ENCODE assay signal across 25 cellular contexts in the genomic region with DNA sequence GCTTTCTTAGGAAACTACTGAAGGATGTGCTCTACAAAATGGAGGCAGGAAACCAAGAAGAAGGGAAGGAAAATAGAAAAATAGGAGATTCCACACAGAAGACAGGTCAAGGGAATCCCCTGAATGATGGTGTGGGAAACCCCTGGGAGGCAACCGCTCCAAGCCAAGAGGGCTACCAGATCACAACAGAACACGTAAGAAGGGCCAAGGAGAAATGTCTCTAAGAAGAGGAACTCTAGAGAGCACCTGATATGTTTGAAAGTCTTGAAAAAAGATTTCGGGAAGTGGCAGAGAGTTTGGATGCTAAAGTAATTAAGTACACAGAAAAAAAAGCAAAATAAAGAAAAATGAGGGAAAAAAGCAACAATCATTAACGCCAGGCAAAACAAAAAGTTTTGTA. TPM values are rescaled to one million over a fixed set of nuclear protein-coding genes. Genes with fewer than 3 reads are reported as not detected.
DNase-seq lines count a peak whose midpoint lies in the region; ATAC-seq and TF ChIP-seq lines count a peak whose summit lies in the region.
"Had no signal": no experiment of that assay in that cellular context is flagged by ENCODE, and none has a peak within 500 bp of the region (broad histone marks: within the 10 kb centered on the region; RNA-seq: fewer than 3 reads in every experiment).

No MANE protein-coding gene starts in this region.

- H3K27me3 Mint-ChIP-seq in mesothelial cell of epicardium (ENCODE audit: low read depth) = no peaks in the 10 kb centered on the region
- no peaks in the 10 kb centered on the region for H3K27me3 Mint-ChIP-seq in stimulated activated naive B cell treated with anti-CD40 and anti-IgM and Interleukin-4, amounts not matched to agents 10 μg/mL and 1 μg/mL and 100 μg/mL, for 72 hours

- H3K9me3 ChIP-seq in HEK293 (ENCODE audit: control insufficient read depth, insufficient read depth, low read depth, low read length) (no peaks in the 10 kb centered on the region), ascending aorta (no peaks in the 10 kb centered on the region), colonic mucosa (no peaks in the 10 kb centered on the region), uterus (no peaks in the 10 kb centered on the region)
- H3K9me3 ChIP-seq: prostate gland, SK-N-SH, thyroid gland had no signal

- H3K36me3 Mint-ChIP-seq in mesothelial cell of epicardium = peaks cover 18% of the 10 kb centered on the region
- H3K36me3 Mint-ChIP-seq in stimulated activated naive B cell treated with anti-CD40 and anti-IgM and Interleukin-4, amounts not matched to agents 10 μg/mL and 1 μg/mL and 100 μg/mL, for 72 hours = peaks cover 0 to 3% of the 10 kb centered on the region in 2 donors
- H3K36me3 Mint-ChIP-seq: activated naive CD8-positive, alpha-beta T cell treated with anti-CD3 and anti-CD28 coated beads, Interleukin-2, amount 10 ng/mL, durations not matched to agents 7 days and 5 days had no signal

- no peak for TF ChIP-seq CTCF in HEK293 (tag by site-specific recombination; IDR thresholded peaks at IDR 0.05)
- no peak for TF ChIP-seq CTCF in ascending aorta (IDR thresholded peaks at IDR 0.05)
- TF ChIP-seq CTCF in mesothelial cell of epicardium (IDR thresholded peaks at IDR 0.05; ENCODE audit: unreplicated experiment) = no peak
- TF ChIP-seq CTCF in colonic mucosa (IDR thresholded peaks at IDR 0.05) = no peak
- TF ChIP-seq CTCF in uterus (IDR thresholded peaks at IDR 0.05) = no peak

- H3K4me3 ChIP-seq in HEK293 (ENCODE audit: low read depth, low read length) (no peak overlapping the region), ascending aorta (no peak overlapping the region), colonic mucosa (no peak overlapping the region), uterus (no peak overlapping the region)
- H3K4me3 ChIP-seq: prostate gland, skin epidermis, thyroid gland had no signal

- H3K4me3 Mint-ChIP-seq in mesothelial cell of epicardium = no peak overlapping the region
- H3K4me3 Mint-ChIP-seq in stimulated activated naive B cell treated with anti-CD40 and anti-IgM and Interleukin-4, amounts not matched to agents 10 μg/mL and 1 μg/mL and 100 μg/mL, for 72 hours = peak overlapping the region in 1 of 2 donors; percentile 2
- H3K4me3 Mint-ChIP-seq: activated naive CD8-positive, alpha-beta T cell treated with anti-CD3 and anti-CD28 coated beads, Interleukin-2, amount 10 ng/mL, durations not matched to agents 7 days and 5 days; neural crest cell had no signal

- intact Hi-C loops in ascending aorta (cut with DNase I) = loop anchor here (10.0 kb wide), 1 partner anchor 276 kb away; the partner anchor contains the start of gene NUP153
- intact Hi-C loops in colonic mucosa (cut with DNase I) = loop anchor here (10.0 kb wide), 1 partner anchor 116 kb away; no protein-coding TSS in a partner anchor
- intact Hi-C loops in uterus (cut with DNase I; ENCODE audit: low total_unique reads) = no loop called here

- no peak overlapping the region for H3K9ac ChIP-seq in colonic mucosa (ENCODE audit: low read depth in 2 of 2, low read length in 2 of 2)
- H3K9ac ChIP-seq: SK-N-SH had no signal

- no peaks in the 10 kb centered on the region for H3K27me3 ChIP-seq in ascending aorta
- no peaks in the 10 kb centered on the region for H3K27me3 ChIP-seq in colonic mucosa
- H3K27me3 ChIP-seq in uterus = no peaks in the 10 kb centered on the region
- H3K27me3 ChIP-seq: thyroid gland had no signal

- H3K9me3 Mint-ChIP-seq in mesothelial cell of epicardium = no peaks in the 10 kb centered on the region
- no peaks in the 10 kb centered on the region for H3K9me3 Mint-ChIP-seq in stimulated activated naive B cell treated with anti-CD40 and anti-IgM and Interleukin-4, amounts not matched to agents 10 μg/mL and 1 μg/mL and 100 μg/mL, for 72 hours
- H3K9me3 Mint-ChIP-seq: activated naive CD8-positive, alpha-beta T cell treated with anti-CD3 and anti-CD28 coated beads, Interleukin-2, amount 10 ng/mL, durations not matched to agents 7 days and 5 days; neural crest cell had no signal

- H3K36me3 ChIP-seq in HEK293 (ENCODE audit: control insufficient read depth in 2 of 2, insufficient read depth in 1 of 2, low read length in 2 of 2) (peaks cover 6 to 7% of the 10 kb centered on the region in 2 experiments; a peak in 2 of 3 replicates), ascending aorta (no peaks in the 10 kb centered on the region), colonic mucosa (no peaks in the 10 kb centered on the region), uterus (no peaks in the 10 kb centered on the region)
- H3K36me3 ChIP-seq: prostate gland, thyroid gland had no signal

- peaks cover 20% of the 10 kb centered on the region for H3K4me1 Mint-ChIP-seq in mesothelial cell of epicardium
- H3K4me1 Mint-ChIP-seq in stimulated activated naive B cell treated with anti-CD40 and anti-IgM and Interleukin-4, amounts not matched to agents 10 μg/mL and 1 μg/mL and 100 μg/mL, for 72 hours = peaks cover 17 to 31% of the 10 kb centered on the region in 2 donors
- H3K4me1 Mint-ChIP-seq: activated naive CD8-positive, alpha-beta T cell treated with anti-CD3 and anti-CD28 coated beads, Interleukin-2, amount 10 ng/mL, durations not matched to agents 7 days and 5 days had no signal

- CTCF ChIA-PET in HEK293 (lab: Yijun Ruan, JAX) = no interaction called here

- peak overlapping the region; percentile 14 for H3K27ac Mint-ChIP-seq in mesothelial cell of epicardium
- H3K27ac Mint-ChIP-seq in stimulated activated naive B cell treated with anti-CD40 and anti-IgM and Interleukin-4, amounts not matched to agents 10 μg/mL and 1 μg/mL and 100 μg/mL, for 72 hours = no peak overlapping the region
- H3K27ac Mint-ChIP-seq: activated naive CD8-positive, alpha-beta T cell treated with anti-CD3 and anti-CD28 coated beads, Interleukin-2, amount 10 ng/mL, durations not matched to agents 7 days and 5 days had no signal

- no peak overlapping the region for H3K27ac ChIP-seq in HEK293 (ENCODE audit: extremely low read depth, low read depth, low read length)
- peak overlapping the region; percentile 26 to 39 for H3K27ac ChIP-seq in ascending aorta
- no peak overlapping the region for H3K27ac ChIP-seq in colonic mucosa
- H3K27ac ChIP-seq in uterus = peak overlapping the region in 1 of 2 donors; percentile 5
- H3K27ac ChIP-seq: HL-60, prostate gland, thyroid gland had no signal

- peak; percentile 50 to 78 for ATAC-seq in stimulated activated naive B cell treated with anti-CD40 and anti-IgM and Interleukin-4, amounts not matched to agents 10 μg/mL and 1 μg/mL and 100 μg/mL, for 72 hours (replicated peaks)
- ATAC-seq in GM19328 (IDR thresholded peaks at IDR 0.05; ENCODE audit: unreplicated experiment) = no peak
- ATAC-seq: left cardiac atrium had no signal

- POLR2A ChIA-PET in HEK293 (lab: Yijun Ruan, JAX) = no interaction called here

- DNase-seq in ascending aorta (ENCODE audit: low spot score in 2 of 2) (no peak), mesothelial cell of epicardium (ENCODE audit: low spot score in 2 of 2, unreplicated experiment in 2 of 2) (no peak), colonic mucosa (no peak), uterus (no peak), dedifferentiated amniotic fluid mesenchymal stem cell (ENCODE audit: extremely low spot score) (no peak)
- no peak for DNase-seq in stimulated activated naive B cell treated with anti-CD40 and anti-IgM and Interleukin-4, amounts not matched to agents 10 μg/mL and 1 μg/mL and 100 μg/mL, for 72 hours
- DNase-seq: activated CD4-positive, alpha-beta T cell treated with anti-CD3 and anti-CD28 coated beads, Interleukin-2, amount 50 U/mL, for 4 hours; activated CD8-positive, alpha-beta memory T cell treated with anti-CD3 and anti-CD28 coated beads, Interleukin-2, amount 50 U/mL, for 4 hours; activated naive CD8-positive, alpha-beta T cell treated with anti-CD3 and anti-CD28 coated beads, Interleukin-2, amount 10 ng/mL, durations not matched to agents 7 days and 5 days; AML-193; DMS53; left cardiac atrium; midbrain; NCI-H1436; NCI-H526; SK-N-SH; stimulated activated CD4-positive, alpha-beta T cell treated with anti-CD3 and anti-CD28 coated beads, Interleukin-1b, Interleukin-23, amount 100 ng/mL, for 48 hours; T-helper 2 cell; thyroid gland had no signal

- no peak for TF ChIP-seq POLR2A in uterus (IDR thresholded peaks at IDR 0.05)

- H3K4me1 ChIP-seq in HEK293 (ENCODE audit: control insufficient read depth, insufficient read depth, low read length) = peaks cover 7% of the 10 kb centered on the region
- H3K4me1 ChIP-seq in ascending aorta = peaks cover 3 to 17% of the 10 kb centered on the region in 2 donors
- H3K4me1 ChIP-seq in colonic mucosa = peaks cover 6% of the 10 kb centered on the region
- no peaks in the 10 kb centered on the region for H3K4me1 ChIP-seq in uterus
- H3K4me1 ChIP-seq: prostate gland had no signal

TF ChIP-seq in HEK293, 187 proteins besides CTCF, POLR2A, EP300 and RAD21:
- TF ChIP-seq ZNF473 (tag by site-specific recombination; IDR thresholded peaks at IDR 0.05) (no peak), ZXDB (tag by site-specific recombination; IDR thresholded peaks at IDR 0.05) (peak; percentile 89)

RNA-seq across cellular contexts. Expression of gene KIF13A, which starts 7.1 kb away (rescaled TPM):
- total RNA-seq in ascending aorta (28.9 TPM), mesothelial cell of epicardium (52.2 to 57.0 TPM (median 54.4 TPM) in 3 replicates), colonic mucosa (10 to 100 TPM; 43.7 to 54.0 TPM), uterus (10 to 100 TPM; 14.9 to 66.9 (median 37.3) TPM)

Comparison
In these comparisons a context has a peak if more than half of its experiments do, and no peak if none do; other contexts are left out.
1. H3K27ac ChIP-seq: peak in ascending aorta (2 of 2); none in HEK293 (single experiment) and colonic mucosa (single experiment).